ENCODE assay signal across 10 cellular contexts in the genomic region with DNA sequence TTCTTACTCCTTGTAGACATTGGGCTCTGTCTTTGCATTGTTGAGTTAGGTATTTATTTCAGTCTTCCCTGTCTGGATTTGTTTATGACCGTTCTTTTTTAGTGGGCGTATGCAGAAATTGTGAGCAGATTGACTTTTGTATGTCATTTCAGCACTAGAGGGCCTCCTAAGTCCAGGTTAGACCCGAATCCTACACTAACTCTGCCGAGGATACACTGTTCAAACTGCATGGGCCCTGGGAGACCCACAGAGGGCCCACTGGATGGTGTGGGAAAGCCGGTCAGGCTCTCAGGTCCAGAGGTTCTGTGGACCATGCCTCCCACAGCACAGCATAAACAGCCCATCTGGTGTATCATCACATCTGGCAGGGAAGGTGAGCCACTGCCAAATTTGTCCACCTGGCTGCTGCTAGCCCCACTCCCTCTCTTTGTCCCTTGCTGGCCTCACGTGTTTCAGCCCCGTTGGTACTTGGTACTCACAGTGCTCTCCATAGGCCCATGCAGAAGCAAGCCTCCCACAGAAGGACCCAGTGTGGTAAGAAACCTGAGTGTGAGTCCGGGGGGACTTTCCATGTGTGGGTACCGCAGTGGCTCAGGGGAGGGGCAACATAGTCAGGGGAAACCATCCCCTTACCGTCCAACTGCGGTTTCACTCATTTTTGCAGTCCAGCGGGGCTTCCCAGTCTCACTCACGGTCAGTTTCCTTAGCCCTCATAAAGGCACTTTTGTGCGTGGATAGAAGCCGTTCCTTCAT.
A peak's percentile ranks its signal among the peaks of the same experiment; 100 is the strongest.
DNase-seq lines count a peak whose midpoint lies in the region; ATAC-seq, FAIRE-seq and TF ChIP-seq lines count a peak whose summit lies in the region.
"Had no signal": no experiment of that assay in that cellular context is flagged by ENCODE, and none has a peak within 500 bp of the region (broad histone marks: within the 10 kb centered on the region; RNA-seq: fewer than 3 reads in every experiment).

No MANE protein-coding gene starts in this region.

- H3K9me1 ChIP-seq in K562 (ENCODE audit: control insufficient read depth, insufficient read depth, low read length), result no peaks in the 10 kb centered on the region

- no peak for TF ChIP-seq EP300 in K562 (IDR thresholded peaks at IDR 0.05; ENCODE audit: low read length)

- H3K9ac ChIP-seq in K562 (ENCODE audit: insufficient read depth in 1 of 2, low read depth in 2 of 2, low read length in 2 of 2), result no peak overlapping the region

- no peaks in the 10 kb centered on the region for H3K27me3 Mint-ChIP-seq in activated naive CD8-positive, alpha-beta T cell
- no peaks in the 10 kb centered on the region for H3K27me3 Mint-ChIP-seq in activated naive CD8-positive, alpha-beta T cell treated with anti-CD3 and anti-CD28 coated beads, Interleukin-2, amount 50 U/mL, for 24 hours
- no peaks in the 10 kb centered on the region for H3K27me3 Mint-ChIP-seq in stimulated activated memory B cell treated with anti-CD40 and anti-IgM and Interleukin-4, amounts not matched to agents 10 μg/mL and 1 μg/mL and 100 μg/mL, for 72 hours

- H3K9me3 ChIP-seq in K562 (replicated peaks; ENCODE audit: control insufficient read depth, insufficient read depth, low read depth, low read length), result no peaks in the 10 kb centered on the region

- peak overlapping the region; percentile 36 for H3K27ac Mint-ChIP-seq in activated naive CD8-positive, alpha-beta T cell
- no peak overlapping the region for H3K27ac Mint-ChIP-seq in activated naive CD8-positive, alpha-beta T cell treated with anti-CD3 and anti-CD28 coated beads, Interleukin-2, amount 50 U/mL, for 24 hours
- H3K27ac Mint-ChIP-seq in stimulated activated memory B cell treated with anti-CD40 and anti-IgM and Interleukin-4, amounts not matched to agents 10 μg/mL and 1 μg/mL and 100 μg/mL, for 72 hours, result peak overlapping the region; percentile 85

- H2AFZ ChIP-seq in K562 (ENCODE audit: low read depth, low read length), result no peak overlapping the region

- 2% methylated on average over 15 of the region's 15 CpGs for WGBS in K562 (ENCODE audit: insufficient coverage, low coverage, missing lambda C conversion rate)

- H3K4me3 ChIP-seq in K562, result no peak overlapping the region
- H3K4me3 ChIP-seq in foreskin fibroblast (ENCODE audit: low read depth in 1 of 2, low read length in 2 of 2), result no peak overlapping the region

- H3K27ac ChIP-seq in K562 (ENCODE audit: extremely low read depth, low read depth, low read length), result no peak overlapping the region

- CTCF ChIA-PET in K562 (lab: Yijun Ruan, JAX; ENCODE audit: low intra/inter-chr PET ratio), result no interaction called here

- no peak overlapping the region for H3K4me3 Mint-ChIP-seq in activated naive CD8-positive, alpha-beta T cell
- no peak overlapping the region for H3K4me3 Mint-ChIP-seq in activated naive CD8-positive, alpha-beta T cell treated with anti-CD3 and anti-CD28 coated beads, Interleukin-2, amount 50 U/mL, for 24 hours
- H3K4me3 Mint-ChIP-seq in stimulated activated memory B cell treated with anti-CD40 and anti-IgM and Interleukin-4, amounts not matched to agents 10 μg/mL and 1 μg/mL and 100 μg/mL, for 72 hours, result peak overlapping the region; percentile 18

- no peak for ATAC-seq in activated naive CD8-positive, alpha-beta T cell treated with anti-CD3 and anti-CD28 coated beads, Interleukin-2, amount 50 U/mL, for 24 hours
- ATAC-seq in HG03025 (IDR thresholded peaks at IDR 0.05; ENCODE audit: low FRiP score, unreplicated experiment) (peak; percentile 66), K562 (peak; percentile 80)
- ATAC-seq in stimulated activated memory B cell treated with anti-CD40 and anti-IgM and Interleukin-4, amounts not matched to agents 10 μg/mL and 1 μg/mL and 100 μg/mL, for 72 hours, result peak; percentile 85

- no peaks in the 10 kb centered on the region for H3K4me1 ChIP-seq in K562 (replicated peaks in 1 of 2; ENCODE audit: control insufficient read depth in 2 of 2, insufficient read depth in 2 of 2, low read length in 2 of 2)

- TF ChIP-seq RAD21 in K562 (CRISPR knock-in tag; conservative IDR thresholded peaks at IDR 0.05 in 1 of 2, IDR thresholded peaks at IDR 0.05 in 1 of 2), result 0 out of 4 replicates have a peak, but pooled peaks of 1 of the 2 experiments have one; percentile 23

- POLR2A ChIA-PET in K562 (lab: Yijun Ruan, JAX), result no interaction called here

- FAIRE-seq in K562 (lab: Jason Lieb, UNC), result peak; percentile 23

- H3K36me3 ChIP-seq in K562 (ENCODE audit: control insufficient read depth, insufficient read depth, low read length), result no peaks in the 10 kb centered on the region

- intact Hi-C loops in K562 (cut with micrococcal nuclease), result loop anchor here (10.0 kb wide), 1 partner anchor 796 kb away; no protein-coding TSS in a partner anchor

- peaks cover 41% of the 10 kb centered on the region for H3K36me3 Mint-ChIP-seq in activated naive CD8-positive, alpha-beta T cell
- peaks cover 71% of the 10 kb centered on the region for H3K36me3 Mint-ChIP-seq in activated naive CD8-positive, alpha-beta T cell treated with anti-CD3 and anti-CD28 coated beads, Interleukin-2, amount 50 U/mL, for 24 hours (ENCODE audit: low read depth)
- H3K36me3 Mint-ChIP-seq in stimulated activated memory B cell treated with anti-CD40 and anti-IgM and Interleukin-4, amounts not matched to agents 10 μg/mL and 1 μg/mL and 100 μg/mL, for 72 hours, result peaks cover 97% of the 10 kb centered on the region

- no peaks in the 10 kb centered on the region for H3K79me2 ChIP-seq in K562 (ENCODE audit: control insufficient read depth, insufficient read depth, low read length)

- H3K9me3 Mint-ChIP-seq in activated naive CD8-positive, alpha-beta T cell (ENCODE audit: low read depth), result peaks cover 5% of the 10 kb centered on the region
- H3K9me3 Mint-ChIP-seq in activated naive CD8-positive, alpha-beta T cell treated with anti-CD3 and anti-CD28 coated beads, Interleukin-2, amount 50 U/mL, for 24 hours, result peaks cover 22% of the 10 kb centered on the region
- peaks cover 19% of the 10 kb centered on the region for H3K9me3 Mint-ChIP-seq in stimulated activated memory B cell treated with anti-CD40 and anti-IgM and Interleukin-4, amounts not matched to agents 10 μg/mL and 1 μg/mL and 100 μg/mL, for 72 hours

- in situ Hi-C loops in K562 (cut with MboI), result loop anchor here (10.0 to 25.0 kb wide), 2 partner anchors 216 to 839 kb away; no protein-coding TSS in a partner anchor

- TF ChIP-seq POLR2A in K562 (conservative IDR thresholded peaks at IDR 0.05), result no peak

- no peak overlapping the region for H3K4me2 ChIP-seq in K562 (ENCODE audit: insufficient read depth, low read length)

- no peak for DNase-seq in activated naive CD8-positive, alpha-beta T cell treated with anti-CD3 and anti-CD28 coated beads, Interleukin-2, amount 50 U/mL, for 24 hours
- DNase-seq in K562 (ENCODE audit: extremely low read depth in 1 of 4, low spot score in 3 of 4), result peak; percentile 13 to 37 (median 30)
- no peak for DNase-seq in stimulated activated CD4-positive, alpha-beta T cell treated with anti-CD3 and anti-CD28 coated beads, Interleukin-2, amount 100 ng/mL, for 48 hours
- DNase-seq in foreskin fibroblast, result no peak
- DNase-seq in C1 segment of cervical spinal cord (lab: John Stamatoyannopoulos, UW), result no peak
- DNase-seq: IMR-90, NCI-H345 had no signal

- no peaks in the 10 kb centered on the region for H4K20me1 ChIP-seq in K562 (replicated peaks; ENCODE audit: control insufficient read depth, insufficient read depth, low read length)

- H3K4me1 Mint-ChIP-seq in activated naive CD8-positive, alpha-beta T cell (ENCODE audit: low read depth), result peaks cover 11% of the 10 kb centered on the region
- H3K4me1 Mint-ChIP-seq in activated naive CD8-positive, alpha-beta T cell treated with anti-CD3 and anti-CD28 coated beads, Interleukin-2, amount 50 U/mL, for 24 hours, result peaks cover 12% of the 10 kb centered on the region
- peaks cover 73% of the 10 kb centered on the region for H3K4me1 Mint-ChIP-seq in stimulated activated memory B cell treated with anti-CD40 and anti-IgM and Interleukin-4, amounts not matched to agents 10 μg/mL and 1 μg/mL and 100 μg/mL, for 72 hours

- no peaks in the 10 kb centered on the region; a peak in 1 of 5 replicates for H3K27me3 ChIP-seq in K562 (ENCODE audit: control insufficient read depth in 2 of 2, insufficient read depth in 2 of 2, low read length in 2 of 2)

- peak in 1 of 3 experiments; percentile 42; a peak in 1 of 6 replicates for TF ChIP-seq CTCF in K562 (IDR thresholded peaks at IDR 0.05 in 2 of 3, conservative IDR thresholded peaks at IDR 0.05 in 1 of 3; ENCODE audit: insufficient read depth in 2 of 3, low read depth in 1 of 3, low read length in 3 of 3)
- no peak for TF ChIP-seq CTCF in foreskin fibroblast (IDR thresholded peaks at IDR 0.05; ENCODE audit: low read depth, low read length)

- no TSS peak for BruUV-seq in K562 (replicated peaks; lab: Mats Ljungman, UMichigan)

TF ChIP-seq in K562, 482 proteins besides CTCF, POLR2A, EP300 and RAD21:
- no peak for TF ChIP-seq RCOR1 (IDR thresholded peaks at IDR 0.05; ENCODE audit: borderline replicate concordance in 1 of 2, low read depth in 2 of 2, low read length in 2 of 2)
- TF ChIP-seq, protein P1, sequence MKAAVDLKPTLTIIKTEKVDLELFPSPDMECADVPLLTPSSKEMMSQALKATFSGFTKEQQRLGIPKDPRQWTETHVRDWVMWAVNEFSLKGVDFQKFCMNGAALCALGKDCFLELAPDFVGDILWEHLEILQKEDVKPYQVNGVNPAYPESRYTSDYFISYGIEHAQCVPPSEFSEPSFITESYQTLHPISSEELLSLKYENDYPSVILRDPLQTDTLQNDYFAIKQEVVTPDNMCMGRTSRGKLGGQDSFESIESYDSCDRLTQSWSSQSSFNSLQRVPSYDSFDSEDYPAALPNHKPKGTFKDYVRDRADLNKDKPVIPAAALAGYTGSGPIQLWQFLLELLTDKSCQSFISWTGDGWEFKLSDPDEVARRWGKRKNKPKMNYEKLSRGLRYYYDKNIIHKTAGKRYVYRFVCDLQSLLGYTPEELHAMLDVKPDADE (conservative IDR thresholded peaks at IDR 0.05; ENCODE audit: control insufficient read depth, low read depth, low read length), result no peak
- no peak for TF ChIP-seq FOXM1 (IDR thresholded peaks at IDR 0.05; ENCODE audit: low read depth)
- no peak for TF ChIP-seq FOXM1 (CRISPR knock-in tag; IDR thresholded peaks at IDR 0.05; ENCODE audit: low read depth)

Comparison
In these comparisons a context has a peak if more than half of its experiments do, and no peak if none do; other contexts are left out.
1. DNase-seq: peak in K562 (4 of 4); none in activated naive CD8-positive, alpha-beta T cell treated with anti-CD3 and anti-CD28 coated beads, Interleukin-2, amount 50 U/mL, for 24 hours (single experiment), stimulated activated CD4-positive, alpha-beta T cell treated with anti-CD3 and anti-CD28 coated beads, Interleukin-2, amount 100 ng/mL, for 48 hours (0 of 2), foreskin fibroblast (0 of 2) and C1 segment of cervical spinal cord (0 of 14).